In genomic region chr9:98607152-98607551, GRCh38 we compare ENCODE assay signal across 27 cellular contexts.
"Had no signal": no experiment of that assay in that cellular context is flagged by ENCODE, and none has a peak within 500 bp of the region (broad histone marks: within the 10 kb centered on the region; RNA-seq: fewer than 3 reads in every experiment).

No MANE protein-coding gene starts in this region.

- H3K4me1 Mint-ChIP-seq: activated naive CD8-positive, alpha-beta T cell treated with anti-CD3 and anti-CD28 coated beads, Interleukin-2, amount 50 U/mL, for 24 hours; stimulated activated effector memory CD8-positive, alpha-beta T cell treated with anti-CD3 and anti-CD28 coated beads, Interleukin-12 subunit alpha, Interleukin-12 subunit beta, amount 100 ng/mL, for 72 hours had no signal

- H3K4me3 Mint-ChIP-seq: activated CD4-positive, alpha-beta memory T cell treated with anti-CD3 and anti-CD28 coated beads for 36 hours; activated naive CD8-positive, alpha-beta T cell treated with anti-CD3 and anti-CD28 coated beads, Interleukin-2, amount 50 U/mL, for 24 hours; activated T-cell treated with anti-CD3 and anti-CD28 coated beads, Interleukin-2, amount 50 U/mL, for 72 hours; brain; effector memory CD8-positive, alpha-beta T cell; natural killer cell treated with Interleukin-12 subunit alpha and Interleukin-12 subunit beta and Interleukin-15 and Interleukin-18, amount 100 ng/mL, for 72 hours; stimulated activated effector memory CD8-positive, alpha-beta T cell treated with anti-CD3 and anti-CD28 coated beads, Interleukin-12 subunit alpha, Interleukin-12 subunit beta, amount 100 ng/mL, for 72 hours; T-helper 1 cell treated with Interleukin-12 subunit alpha and Interleukin-12 subunit beta and Interleukin-4 antibody, amounts not matched to agents 30 μg/mL and 1 μg/mL, for 36 hours had no signal

- H3K27ac Mint-ChIP-seq: activated CD4-positive, alpha-beta memory T cell treated with anti-CD3 and anti-CD28 coated beads for 36 hours; activated naive CD8-positive, alpha-beta T cell treated with anti-CD3 and anti-CD28 coated beads, Interleukin-2, amount 50 U/mL, for 24 hours; activated T-cell treated with anti-CD3 and anti-CD28 coated beads, Interleukin-2, amount 50 U/mL, for 72 hours; brain; effector memory CD8-positive, alpha-beta T cell; natural killer cell treated with Interleukin-12 subunit alpha and Interleukin-12 subunit beta and Interleukin-15 and Interleukin-18, amount 100 ng/mL, for 72 hours; progenitor cell of endocrine pancreas; stimulated activated effector memory CD8-positive, alpha-beta T cell treated with anti-CD3 and anti-CD28 coated beads, Interleukin-12 subunit alpha, Interleukin-12 subunit beta, amount 100 ng/mL, for 72 hours; T-helper 1 cell treated with Interleukin-12 subunit alpha and Interleukin-12 subunit beta and Interleukin-4 antibody, amounts not matched to agents 30 μg/mL and 1 μg/mL, for 36 hours had no signal

- H3K36me3 ChIP-seq: esophagus muscularis mucosa, stomach, suprapubic skin, transverse colon, uterus had no signal

- FAIRE-seq: colon, frontal cortex had no signal

- DNase-seq: activated CD4-positive, alpha-beta memory T cell treated with anti-CD3 and anti-CD28 coated beads for 36 hours; activated CD4-positive, alpha-beta T cell treated with anti-CD3 and anti-CD28 coated beads for 48 hours; activated CD4-positive, CD25-positive, alpha-beta regulatory T cell; activated effector memory CD4-positive, alpha-beta T cell treated with Interleukin-2 at 50 U/mL for 16 hours; activated naive CD4-positive, alpha-beta T cell treated with anti-CD3 and anti-CD28 coated beads, Interleukin-2, amount 50 U/mL, for 16 hours; activated naive CD8-positive, alpha-beta T cell treated with anti-CD3 and anti-CD28 coated beads, Interleukin-2, amount 50 U/mL, for 24 hours; activated T-cell treated with anti-CD3 and anti-CD28 coated beads, Interleukin-2, amount 50 U/mL, for 72 hours; anterior cingulate cortex; central memory CD4-positive, alpha-beta T cell; effector memory CD8-positive, alpha-beta T cell; glutamatergic neuron; left ventricle myocardium superior; retina; stimulated activated CD4-positive, alpha-beta T cell treated with anti-CD3 and anti-CD28 coated beads, Interleukin-1b, Interleukin-23, amount 100 ng/mL, for 48 hours; stomach; transverse colon; uterus had no signal

- ATAC-seq: activated naive CD8-positive, alpha-beta T cell treated with anti-CD3 and anti-CD28 coated beads, Interleukin-2, amount 50 U/mL, for 24 hours; activated T-cell treated with anti-CD3 and anti-CD28 coated beads, Interleukin-2, amount 50 U/mL, for 72 hours; effector memory CD8-positive, alpha-beta T cell; left ventricle myocardium superior; natural killer cell treated with Interleukin-12 subunit alpha and Interleukin-12 subunit beta and Interleukin-15 and Interleukin-18, amount 100 ng/mL, for 72 hours; stimulated activated effector memory CD8-positive, alpha-beta T cell treated with anti-CD3 and anti-CD28 coated beads, Interleukin-12 subunit alpha, Interleukin-12 subunit beta, amount 100 ng/mL, for 72 hours had no signal

- H3K79me2 ChIP-seq: hepatocyte had no signal

- H3K4me3 ChIP-seq: esophagus muscularis mucosa, hepatocyte, stomach, suprapubic skin, transverse colon, uterus had no signal

- H3K4me1 ChIP-seq: stomach, transverse colon, uterus had no signal

- H2AFZ ChIP-seq: hepatocyte had no signal

- H3K36me3 Mint-ChIP-seq: activated CD4-positive, alpha-beta memory T cell treated with anti-CD3 and anti-CD28 coated beads for 36 hours; brain; natural killer cell treated with Interleukin-12 subunit alpha and Interleukin-12 subunit beta and Interleukin-15 and Interleukin-18, amount 100 ng/mL, for 72 hours; stimulated activated effector memory CD8-positive, alpha-beta T cell treated with anti-CD3 and anti-CD28 coated beads, Interleukin-12 subunit alpha, Interleukin-12 subunit beta, amount 100 ng/mL, for 72 hours had no signal

- H3K9me3 ChIP-seq: esophagus muscularis mucosa, stomach, suprapubic skin, transverse colon, uterus had no signal

- H3K4me2 ChIP-seq: hepatocyte had no signal

- H3K9me3 Mint-ChIP-seq: activated CD4-positive, alpha-beta memory T cell treated with anti-CD3 and anti-CD28 coated beads for 36 hours; activated naive CD8-positive, alpha-beta T cell treated with anti-CD3 and anti-CD28 coated beads, Interleukin-2, amount 50 U/mL, for 24 hours; activated T-cell treated with anti-CD3 and anti-CD28 coated beads, Interleukin-2, amount 50 U/mL, for 72 hours; effector memory CD8-positive, alpha-beta T cell; natural killer cell treated with Interleukin-12 subunit alpha and Interleukin-12 subunit beta and Interleukin-15 and Interleukin-18, amount 100 ng/mL, for 72 hours; stimulated activated effector memory CD8-positive, alpha-beta T cell treated with anti-CD3 and anti-CD28 coated beads, Interleukin-12 subunit alpha, Interleukin-12 subunit beta, amount 100 ng/mL, for 72 hours; T-helper 1 cell treated with Interleukin-12 subunit alpha and Interleukin-12 subunit beta and Interleukin-4 antibody, amounts not matched to agents 30 μg/mL and 1 μg/mL, for 36 hours had no signal

- H3K27ac ChIP-seq: esophagus muscularis mucosa, hepatocyte, stomach, suprapubic skin, transverse colon, uterus had no signal

- H3K27me3 ChIP-seq: esophagus muscularis mucosa, hepatocyte, suprapubic skin, transverse colon, uterus had no signal
